ENCODE assay signal across 10 cellular contexts in the genomic region with DNA sequence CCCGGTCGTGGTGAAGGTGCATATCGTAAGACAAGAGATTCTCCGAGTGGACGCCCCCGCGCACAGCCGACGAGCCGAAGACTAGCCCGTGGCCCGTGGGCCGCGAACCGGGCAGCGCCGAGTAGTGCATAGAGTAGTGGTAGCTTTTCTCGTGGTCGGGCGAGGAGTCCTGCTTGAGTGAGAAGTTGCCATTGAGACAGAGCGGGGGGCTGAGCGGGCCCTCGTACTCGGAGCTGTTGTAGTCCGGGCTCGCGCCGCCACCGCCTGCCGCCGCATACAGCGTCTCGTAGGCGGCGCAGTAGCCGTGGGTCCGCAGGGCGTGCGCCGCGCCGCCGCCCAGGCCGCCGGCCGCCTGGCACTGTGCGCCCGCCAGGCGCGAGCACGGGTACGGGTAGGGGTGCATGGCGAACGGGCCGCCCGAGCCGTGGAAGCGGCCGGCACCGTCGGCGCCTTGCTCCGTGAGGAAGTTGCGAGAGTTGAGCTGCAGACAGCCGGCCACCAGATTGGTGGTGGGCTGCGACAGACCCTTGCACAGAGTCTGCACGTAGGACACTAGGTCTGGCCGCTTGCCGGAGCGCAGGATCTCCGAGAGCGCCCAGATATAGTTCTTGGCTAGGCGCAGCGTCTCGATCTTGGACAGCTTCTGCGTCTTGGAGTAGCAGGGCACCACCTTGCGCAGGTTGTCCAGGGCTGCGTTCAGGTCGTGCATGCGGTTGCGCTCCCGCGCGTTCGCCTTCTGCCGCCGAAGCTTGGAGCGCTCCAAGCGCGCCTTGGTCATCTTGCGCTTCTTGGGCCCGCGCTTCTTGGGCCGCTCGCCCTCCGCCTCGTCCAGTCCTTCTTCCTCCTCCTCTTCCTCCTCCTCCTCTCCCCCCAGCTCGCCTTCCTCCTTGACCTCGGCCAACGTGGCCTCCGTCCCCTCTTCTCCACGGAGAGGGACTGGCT. TPM values are rescaled to one million over a fixed set of nuclear protein-coding genes. Genes with fewer than 3 reads are reported as not detected.
DNase-seq lines count a peak whose midpoint lies in the region; ATAC-seq and TF ChIP-seq lines count a peak whose summit lies in the region.
"Had no signal": no experiment of that assay in that cellular context is flagged by ENCODE, and none has a peak within 500 bp of the region (broad histone marks: within the 10 kb centered on the region; RNA-seq: fewer than 3 reads in every experiment).

No MANE protein-coding gene starts in this region.

- DNase-seq in Right ventricle myocardium inferior (ENCODE audit: missing footprints) (peak; percentile 65), cardiac septum (ENCODE audit: low spot score) (no peak), left colon (no peak), upper lobe of left lung (peak in 1 of 2 donors; percentile 83)
- no peak for DNase-seq in activated naive CD8-positive, alpha-beta T cell treated with anti-CD3 and anti-CD28 coated beads, Interleukin-2, amount 50 U/mL, for 24 hours
- DNase-seq: NK-92 treated with Interleukin-12 subunit alpha and Interleukin-12 subunit beta, amount 100 ng/mL, for 24 hours had no signal

- peaks cover 76% of the 10 kb centered on the region for H3K27me3 Mint-ChIP-seq in activated naive CD8-positive, alpha-beta T cell treated with anti-CD3 and anti-CD28 coated beads, Interleukin-2, amount 50 U/mL, for 24 hours

- no peaks in the 10 kb centered on the region for H3K36me3 ChIP-seq in upper lobe of left lung

- peak overlapping the region in 3 of 4 donors; percentile 0 to 15 (median 11) for H3K4me3 ChIP-seq in upper lobe of left lung

- no peaks in the 10 kb centered on the region for H3K36me3 Mint-ChIP-seq in activated naive CD8-positive, alpha-beta T cell treated with anti-CD3 and anti-CD28 coated beads, Interleukin-2, amount 50 U/mL, for 24 hours (ENCODE audit: low read depth)

- H3K4me1 ChIP-seq in upper lobe of left lung: peaks cover 25 to 40% (median 32%) of the 10 kb centered on the region in 4 donors

- no peak for TF ChIP-seq CTCF in upper lobe of left lung (IDR thresholded peaks at IDR 0.05)

- H3K9me3 Mint-ChIP-seq in activated naive CD8-positive, alpha-beta T cell treated with anti-CD3 and anti-CD28 coated beads, Interleukin-2, amount 50 U/mL, for 24 hours: no peaks in the 10 kb centered on the region

- H3K9me3 ChIP-seq in upper lobe of left lung: no peaks in the 10 kb centered on the region

- H3K27ac Mint-ChIP-seq in activated naive CD8-positive, alpha-beta T cell treated with anti-CD3 and anti-CD28 coated beads, Interleukin-2, amount 50 U/mL, for 24 hours: no peak overlapping the region

- ATAC-seq in Right ventricle myocardium inferior (peak; percentile 17), left colon (peak; percentile 69), upper lobe of left lung (ENCODE audit: low FRiP score in 2 of 2) (peak in 1 of 2 donors; percentile 25), GM18502 (IDR thresholded peaks at IDR 0.05; ENCODE audit: poor library complexity, unreplicated experiment) (no peak), GM21576 (IDR thresholded peaks at IDR 0.05; ENCODE audit: unreplicated experiment) (no peak), HG02981 (IDR thresholded peaks at IDR 0.05; ENCODE audit: unreplicated experiment) (no peak)
- peak; percentile 10 for ATAC-seq in activated naive CD8-positive, alpha-beta T cell treated with anti-CD3 and anti-CD28 coated beads, Interleukin-2, amount 50 U/mL, for 24 hours

- intact Hi-C loops in Right ventricle myocardium inferior (cut with DNase I): no loop called here
- intact Hi-C loops in cardiac septum (cut with DNase I): no loop called here
- intact Hi-C loops in left colon (cut with DNase I, micrococcal nuclease): no loop called here

- no peak for TF ChIP-seq POLR2A in upper lobe of left lung (IDR thresholded peaks at IDR 0.05)

- no peak overlapping the region for H3K27ac ChIP-seq in upper lobe of left lung

- H3K27me3 ChIP-seq in upper lobe of left lung: peaks cover 3 to 80% (median 59%) of the 10 kb centered on the region in 4 donors

- H3K4me3 Mint-ChIP-seq in activated naive CD8-positive, alpha-beta T cell treated with anti-CD3 and anti-CD28 coated beads, Interleukin-2, amount 50 U/mL, for 24 hours: no peak overlapping the region

- peaks cover 23% of the 10 kb centered on the region for H3K4me1 Mint-ChIP-seq in activated naive CD8-positive, alpha-beta T cell treated with anti-CD3 and anti-CD28 coated beads, Interleukin-2, amount 50 U/mL, for 24 hours

- TF ChIP-seq EP300 in upper lobe of left lung (IDR thresholded peaks at IDR 0.05): no peak

- WGBS in upper lobe of left lung, 2 donors: 3 to 4% methylated on average over 23 to 88 of the region's 102 CpGs

RNA-seq across cellular contexts. Expression of a gene that starts 2.0 kb away (rescaled TPM):
- total RNA-seq in Right ventricle myocardium inferior (not detected), cardiac septum (0.08 TPM), left colon (under 1 TPM in 1 of 2 donors, not detected in 1; 0.12 TPM), upper lobe of left lung (not detected)
- total RNA-seq: epithelial cell of proximal tubule had no signal

RNA-seq across cellular contexts. Expression of a gene that starts 21.0 kb away (rescaled TPM):
- total RNA-seq in Right ventricle myocardium inferior: 0.89 TPM
- total RNA-seq in cardiac septum: 1.2 TPM
- total RNA-seq in left colon: 100 to 1,000 TPM; 259 to 404 TPM
- total RNA-seq in upper lobe of left lung: 10 to 100 TPM; 10.9 to 22.4 (median 13.8) TPM
- total RNA-seq: epithelial cell of proximal tubule had no signal

RNA-seq across cellular contexts. Expression of a gene that starts 31.2 kb away (rescaled TPM):
- total RNA-seq in Right ventricle myocardium inferior (21.4 TPM), cardiac septum (21.9 TPM), left colon (10 to 100 TPM; 37.2 to 44.3 TPM), upper lobe of left lung (100 to 1,000 TPM in 2 of 6 donors, 10 to 100 TPM in 4; 27.5 to 315 (median 84.1) TPM)

RNA-seq across cellular contexts. Expression of a gene that starts 59.4 kb away (rescaled TPM):
- 5,286 TPM for total RNA-seq in Right ventricle myocardium inferior
- total RNA-seq in cardiac septum: 4,725 TPM
- under 1 TPM; 0.43 to 0.50 TPM for total RNA-seq in left colon
- total RNA-seq in upper lobe of left lung: 1 to 10 TPM in 5 of 6 donors, under 1 TPM in 1; 0.39 to 4.2 (median 2.5) TPM
- total RNA-seq: epithelial cell of proximal tubule had no signal

Comparison
In these comparisons a context has a peak if more than half of its experiments do, and no peak if none do; other contexts are left out.
1. ATAC-seq: peak in Right ventricle myocardium inferior (single experiment), activated naive CD8-positive, alpha-beta T cell treated with anti-CD3 and anti-CD28 coated beads, Interleukin-2, amount 50 U/mL, for 24 hours (single experiment) and left colon (single experiment); none in GM18502 (single experiment), GM21576 (single experiment) and HG02981 (single experiment).
2. RNA of a gene that starts 21.0 kb away (total RNA-seq): 259 to 404 TPM in left colon; 10.9 to 22.4 TPM in upper lobe of left lung, 1.2 TPM in cardiac septum (single experiment) and 0.89 TPM in Right ventricle myocardium inferior (single experiment); every median in the first group is over 10 times any median in the second.